Comparison of ENCODE assay signal across 8 cellular contexts in the genomic region with DNA sequence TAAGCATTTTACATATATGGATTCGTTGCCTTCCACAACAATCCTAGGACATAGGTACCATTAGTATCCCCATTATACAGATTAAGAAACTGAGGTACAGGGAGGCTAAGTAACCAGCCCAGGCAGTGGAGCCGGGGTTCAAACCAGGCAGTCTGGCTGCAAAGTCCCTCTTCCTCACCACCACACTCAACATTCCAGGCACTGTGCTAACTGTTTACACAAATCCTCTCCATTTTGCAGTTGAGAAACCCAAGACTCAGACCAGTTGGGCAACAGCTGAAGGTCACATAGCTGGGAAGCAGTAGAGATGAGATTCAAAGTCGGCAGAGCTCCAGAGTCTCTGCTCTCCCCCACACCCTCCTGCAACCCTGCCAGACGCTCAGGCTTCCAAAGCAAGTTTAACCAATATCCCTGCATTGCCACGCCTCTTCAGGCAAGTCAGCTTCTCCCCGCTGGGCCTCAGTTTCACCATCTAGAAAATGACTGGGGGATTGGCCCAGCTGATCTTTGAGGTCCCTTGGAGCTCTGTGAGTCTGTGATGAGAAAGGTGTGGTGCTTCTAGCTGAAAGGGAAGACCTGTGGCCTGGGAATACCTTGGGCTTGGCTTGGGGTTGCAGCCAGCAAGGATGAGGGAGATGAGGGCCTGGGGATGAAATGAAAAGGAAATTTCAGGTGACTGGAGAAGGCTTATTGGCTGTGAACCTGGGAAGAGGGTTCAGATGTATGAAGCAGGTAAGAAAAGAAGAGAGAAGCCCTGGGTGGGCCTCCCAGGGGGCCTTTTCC. TPM values are rescaled to one million over a fixed set of nuclear protein-coding genes. Genes with fewer than 3 reads are reported as not detected.
DNase-seq lines count a peak whose midpoint lies in the region; ATAC-seq, FAIRE-seq and TF ChIP-seq lines count a peak whose summit lies in the region.

No MANE protein-coding gene starts in this region.

- H3K27me3 ChIP-seq in gastroesophageal sphincter: no peaks in the 10 kb centered on the region
- no peaks in the 10 kb centered on the region for H3K27me3 ChIP-seq in skeletal muscle tissue (ENCODE audit: control insufficient read depth in 3 of 3, insufficient read depth in 3 of 3, low read length in 3 of 3)

- TF ChIP-seq EP300 in gastroesophageal sphincter (IDR thresholded peaks at IDR 0.05): no peak

- peak overlapping the region in 2 of 3 donors; percentile 33 to 45 for H3K9ac ChIP-seq in skeletal muscle tissue (ENCODE audit: low read depth in 1 of 3, low read length in 3 of 3)

- TF ChIP-seq POLR2A in GM12891 (IDR thresholded peaks at IDR 0.05; ENCODE audit: low read depth, low read length): peak; percentile 72; the same call in 1 of the 2 replicates
- no peak for TF ChIP-seq POLR2A in gastroesophageal sphincter (IDR thresholded peaks at IDR 0.05)

- H3K4me3 ChIP-seq in gastroesophageal sphincter: no peak overlapping the region
- H3K4me3 ChIP-seq in skeletal muscle tissue (ENCODE audit: low read length in 3 of 3): no peak overlapping the region

- no peak for DNase-seq in GM12891 (ENCODE audit: insufficient read length, low spot score)
- DNase-seq in activated CD4-positive, alpha-beta T cell treated with anti-CD3 and anti-CD28 coated beads, Interleukin-2, amount 50 U/mL, for 1 hour: peak; percentile 27
- no peak for DNase-seq in NCI-H2227 treated with DMSO at 0.1 percent for 48 hours (lab: John Stamatoyannopoulos, UW)
- no peak for DNase-seq in T-helper 9 cell

- H3K27ac ChIP-seq in gastroesophageal sphincter (peak overlapping the region; percentile 35 to 83 (median 77)), skeletal muscle tissue (ENCODE audit: low read depth, low read length) (peak overlapping the region; percentile 80)

- FAIRE-seq in GM12891 (lab: Jason Lieb, UNC): no peak

- peaks cover 0 to 82% (median 50%) of the 10 kb centered on the region in 3 donors for H3K4me1 ChIP-seq in gastroesophageal sphincter
- peaks cover 66 to 84% (median 81%) of the 10 kb centered on the region in 3 donors for H3K4me1 ChIP-seq in skeletal muscle tissue (ENCODE audit: control insufficient read depth in 3 of 3, insufficient read depth in 3 of 3, low read length in 3 of 3)

- WGBS in gastroesophageal sphincter (ENCODE audit: low coverage in 1 of 2), 2 donors: 43 to 77% methylated on average over 2 to 5 of the region's 6 CpGs

- H3K9me3 ChIP-seq in gastroesophageal sphincter: no peaks in the 10 kb centered on the region
- no peaks in the 10 kb centered on the region for H3K9me3 ChIP-seq in skeletal muscle tissue (ENCODE audit: control insufficient read depth in 3 of 3, low read length in 3 of 3)

- ATAC-seq in gastroesophageal sphincter: peak; percentile 79
- ATAC-seq in HG02759 (IDR thresholded peaks at IDR 0.05; ENCODE audit: unreplicated experiment): no peak
- no peak for ATAC-seq in HG03039 (IDR thresholded peaks at IDR 0.05; ENCODE audit: unreplicated experiment)

- H3K36me3 ChIP-seq in gastroesophageal sphincter (no peaks in the 10 kb centered on the region), skeletal muscle tissue (ENCODE audit: control insufficient read depth in 3 of 3, insufficient read depth in 3 of 3, low read length in 3 of 3) (no peaks in the 10 kb centered on the region)

- no peak for TF ChIP-seq CTCF in gastroesophageal sphincter (IDR thresholded peaks at IDR 0.05)

TF ChIP-seq in GM12891, 5 proteins besides CTCF, POLR2A, EP300 and RAD21:
- TF ChIP-seq TAF1 (IDR thresholded peaks at IDR 0.05; ENCODE audit: low read depth, low read length) (no peak), PAX5 (IDR thresholded peaks at IDR 0.05; ENCODE audit: insufficient read depth, low read length, severe bottlenecking) (no peak), POU2F2 (IDR thresholded peaks at IDR 0.05; ENCODE audit: low read depth, low read length) (peak; percentile 11; the same call in 1 of the 2 replicates), POLR2AphosphoS5 (IDR thresholded peaks at IDR 0.05; ENCODE audit: low read depth, low read length) (peak; percentile 51; the same call in 1 of the 2 replicates)

RNA-seq across cellular contexts. Expression of gene CCR7, which starts 14.0 kb away (rescaled TPM):
- polyA plus RNA-seq in GM12891 (2012; ENCODE audit: low read depth, missing spikeins): 156 TPM
- total RNA-seq in gastroesophageal sphincter: 1 to 10 TPM in 1 of 4 donors, under 1 TPM in 2, not detected in 1; 0.15 to 2.2 (median 0.35) TPM
- total RNA-seq in skeletal muscle tissue: 1.0 TPM

RNA-seq across cellular contexts. Expression of gene TNS4, which starts 49.9 kb away (rescaled TPM):
- polyA plus RNA-seq in GM12891 (2012; ENCODE audit: low read depth, missing spikeins): 0.22 TPM
- total RNA-seq in gastroesophageal sphincter (1 to 10 TPM in 1 of 4 donors, not detected in 3; 2.2 TPM), skeletal muscle tissue (not detected)
